2 cellular contexts compared by ENCODE assay signal in genomic region chr21:43864313-43864805, GRCh38.
TF ChIP-seq lines count a peak whose summit lies in the region.

No MANE protein-coding gene starts in this region.

TF ChIP-seq in HCT116, 20 proteins besides CTCF, POLR2A, EP300 and RAD21 (continued from another document):
- TF ChIP-seq TCF7L2 (IDR thresholded peaks at IDR 0.05; ENCODE audit: borderline replicate concordance, extremely low read depth, insufficient read depth, insufficient read length) = no peak
- no peak for TF ChIP-seq ELF1 (IDR thresholded peaks at IDR 0.05; ENCODE audit: borderline replicate concordance, low read depth)
- no peak for TF ChIP-seq SP1 (IDR thresholded peaks at IDR 0.05; ENCODE audit: low read depth)
- no peak for TF ChIP-seq ZNF274 (IDR thresholded peaks at IDR 0.05; ENCODE audit: low read depth, low read length)
- TF ChIP-seq, protein P1, sequence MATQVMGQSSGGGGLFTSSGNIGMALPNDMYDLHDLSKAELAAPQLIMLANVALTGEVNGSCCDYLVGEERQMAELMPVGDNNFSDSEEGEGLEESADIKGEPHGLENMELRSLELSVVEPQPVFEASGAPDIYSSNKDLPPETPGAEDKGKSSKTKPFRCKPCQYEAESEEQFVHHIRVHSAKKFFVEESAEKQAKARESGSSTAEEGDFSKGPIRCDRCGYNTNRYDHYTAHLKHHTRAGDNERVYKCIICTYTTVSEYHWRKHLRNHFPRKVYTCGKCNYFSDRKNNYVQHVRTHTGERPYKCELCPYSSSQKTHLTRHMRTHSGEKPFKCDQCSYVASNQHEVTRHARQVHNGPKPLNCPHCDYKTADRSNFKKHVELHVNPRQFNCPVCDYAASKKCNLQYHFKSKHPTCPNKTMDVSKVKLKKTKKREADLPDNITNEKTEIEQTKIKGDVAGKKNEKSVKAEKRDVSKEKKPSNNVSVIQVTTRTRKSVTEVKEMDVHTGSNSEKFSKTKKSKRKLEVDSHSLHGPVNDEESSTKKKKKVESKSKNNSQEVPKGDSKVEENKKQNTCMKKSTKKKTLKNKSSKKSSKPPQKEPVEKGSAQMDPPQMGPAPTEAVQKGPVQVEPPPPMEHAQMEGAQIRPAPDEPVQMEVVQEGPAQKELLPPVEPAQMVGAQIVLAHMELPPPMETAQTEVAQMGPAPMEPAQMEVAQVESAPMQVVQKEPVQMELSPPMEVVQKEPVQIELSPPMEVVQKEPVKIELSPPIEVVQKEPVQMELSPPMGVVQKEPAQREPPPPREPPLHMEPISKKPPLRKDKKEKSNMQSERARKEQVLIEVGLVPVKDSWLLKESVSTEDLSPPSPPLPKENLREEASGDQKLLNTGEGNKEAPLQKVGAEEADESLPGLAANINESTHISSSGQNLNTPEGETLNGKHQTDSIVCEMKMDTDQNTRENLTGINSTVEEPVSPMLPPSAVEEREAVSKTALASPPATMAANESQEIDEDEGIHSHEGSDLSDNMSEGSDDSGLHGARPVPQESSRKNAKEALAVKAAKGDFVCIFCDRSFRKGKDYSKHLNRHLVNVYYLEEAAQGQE (IDR thresholded peaks at IDR 0.05; ENCODE audit: low read depth) = no peak
- TF ChIP-seq YY1 (IDR thresholded peaks at IDR 0.05; ENCODE audit: extremely low read depth, insufficient replicate concordance, low read depth, low read length) = no peak
- TF ChIP-seq MAX (IDR thresholded peaks at IDR 0.05) = peak; percentile 90
- no peak for TF ChIP-seq EZH2 (IDR thresholded peaks at IDR 0.05)
- TF ChIP-seq SRF (IDR thresholded peaks at IDR 0.05; ENCODE audit: low read depth) = no peak
- TF ChIP-seq, protein P2, sequence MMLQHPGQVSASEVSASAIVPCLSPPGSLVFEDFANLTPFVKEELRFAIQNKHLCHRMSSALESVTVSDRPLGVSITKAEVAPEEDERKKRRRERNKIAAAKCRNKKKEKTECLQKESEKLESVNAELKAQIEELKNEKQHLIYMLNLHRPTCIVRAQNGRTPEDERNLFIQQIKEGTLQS (IDR thresholded peaks at IDR 0.05) = no peak
- no peak for TF ChIP-seq JUND (IDR thresholded peaks at IDR 0.05)
- peak; percentile 76 for TF ChIP-seq ZFX (IDR thresholded peaks at IDR 0.05)
- TF ChIP-seq, protein P3, sequence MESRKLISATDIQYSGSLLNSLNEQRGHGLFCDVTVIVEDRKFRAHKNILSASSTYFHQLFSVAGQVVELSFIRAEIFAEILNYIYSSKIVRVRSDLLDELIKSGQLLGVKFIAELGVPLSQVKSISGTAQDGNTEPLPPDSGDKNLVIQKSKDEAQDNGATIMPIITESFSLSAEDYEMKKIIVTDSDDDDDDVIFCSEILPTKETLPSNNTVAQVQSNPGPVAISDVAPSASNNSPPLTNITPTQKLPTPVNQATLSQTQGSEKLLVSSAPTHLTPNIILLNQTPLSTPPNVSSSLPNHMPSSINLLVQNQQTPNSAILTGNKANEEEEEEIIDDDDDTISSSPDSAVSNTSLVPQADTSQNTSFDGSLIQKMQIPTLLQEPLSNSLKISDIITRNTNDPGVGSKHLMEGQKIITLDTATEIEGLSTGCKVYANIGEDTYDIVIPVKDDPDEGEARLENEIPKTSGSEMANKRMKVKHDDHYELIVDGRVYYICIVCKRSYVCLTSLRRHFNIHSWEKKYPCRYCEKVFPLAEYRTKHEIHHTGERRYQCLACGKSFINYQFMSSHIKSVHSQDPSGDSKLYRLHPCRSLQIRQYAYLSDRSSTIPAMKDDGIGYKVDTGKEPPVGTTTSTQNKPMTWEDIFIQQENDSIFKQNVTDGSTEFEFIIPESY (IDR thresholded peaks at IDR 0.05; ENCODE audit: extremely low read depth, insufficient replicate concordance, low read length) = no peak
- TF ChIP-seq SIN3A (IDR thresholded peaks at IDR 0.05; ENCODE audit: low read depth) = 0 out of 2 replicates have a peak, but pooled peaks have one; percentile 36
- TF ChIP-seq EZH2phosphoT487 (IDR thresholded peaks at IDR 0.05; ENCODE audit: borderline replicate concordance) = no peak

TF ChIP-seq in liver, 16 proteins besides CTCF, POLR2A, EP300 and RAD21 (continued from another document):
- TF ChIP-seq RXRA (IDR thresholded peaks at IDR 0.05) (no peak), FOXA2 (IDR thresholded peaks at IDR 0.05) (no peak), NR2F2 (IDR thresholded peaks at IDR 0.05) (no peak), YY1 (IDR thresholded peaks at IDR 0.05) (no peak), EGR1 (IDR thresholded peaks at IDR 0.05; ENCODE audit: low read depth in 2 of 2) (no peak)
- TF ChIP-seq, protein P3 (IDR thresholded peaks at IDR 0.05) = no peak
- TF ChIP-seq, protein P2 (IDR thresholded peaks at IDR 0.05) = no peak
- TF ChIP-seq, protein P1 (IDR thresholded peaks at IDR 0.05) = no peak
